17 cellular contexts compared by ENCODE assay signal in genomic region chr19:12647047-12647446, GRCh38. TPM values are rescaled to one million over a fixed set of nuclear protein-coding genes. Genes with fewer than 3 reads are reported as not detected.
A peak's percentile ranks its signal among the peaks of the same experiment; 100 is the strongest.
DNase-seq lines count a peak whose midpoint lies in the region; ATAC-seq and TF ChIP-seq lines count a peak whose summit lies in the region.
"Had no signal": no experiment of that assay in that cellular context is flagged by ENCODE, and none has a peak within 500 bp of the region (broad histone marks: within the 10 kb centered on the region; RNA-seq: fewer than 3 reads in every experiment).

No MANE protein-coding gene starts in this region.

- peaks cover 18% of the 10 kb centered on the region for H3K36me3 ChIP-seq in Karpas-422 (ENCODE audit: insufficient read depth, low read length)
- peaks cover 18% of the 10 kb centered on the region for H3K36me3 ChIP-seq in lower lobe of right lung
- H3K36me3 ChIP-seq: colonic mucosa, pancreas, sigmoid colon had no signal

- H3K9me2 ChIP-seq in Karpas-422 (replicated peaks; ENCODE audit: insufficient read depth, low read length), result no peaks in the 10 kb centered on the region

- peak overlapping the region; percentile 9 for H3K4me3 Mint-ChIP-seq in natural killer cell
- H3K4me3 Mint-ChIP-seq in natural killer cell treated with Interleukin-12 subunit alpha and Interleukin-12 subunit beta and Interleukin-15 and Interleukin-18, amount 100 ng/mL, for 72 hours, result no peak overlapping the region
- H3K4me3 Mint-ChIP-seq in activated CD8-positive, alpha-beta memory T cell treated with anti-CD3 and anti-CD28 coated beads, Interleukin-2, amount 10 ng/mL, durations not matched to agents 7 days and 5 days, result no peak overlapping the region
- H3K4me3 Mint-ChIP-seq: activated naive CD8-positive, alpha-beta T cell treated with anti-CD3 and anti-CD28 coated beads, Interleukin-2, amount 50 U/mL, for 24 hours; naive thymus-derived CD4-positive, alpha-beta T cell had no signal

- no peaks in the 10 kb centered on the region for H3K79me2 ChIP-seq in Karpas-422 (ENCODE audit: low read length)

- H3K27me3 Mint-ChIP-seq in natural killer cell (ENCODE audit: low read depth in 2 of 2), result no peaks in the 10 kb centered on the region
- no peaks in the 10 kb centered on the region for H3K27me3 Mint-ChIP-seq in natural killer cell treated with Interleukin-12 subunit alpha and Interleukin-12 subunit beta and Interleukin-15 and Interleukin-18, amount 100 ng/mL, for 72 hours
- H3K27me3 Mint-ChIP-seq in activated CD8-positive, alpha-beta memory T cell treated with anti-CD3 and anti-CD28 coated beads, Interleukin-2, amount 10 ng/mL, durations not matched to agents 7 days and 5 days, result no peaks in the 10 kb centered on the region
- H3K27me3 Mint-ChIP-seq: activated naive CD8-positive, alpha-beta T cell treated with anti-CD3 and anti-CD28 coated beads, Interleukin-2, amount 50 U/mL, for 24 hours; naive thymus-derived CD4-positive, alpha-beta T cell had no signal

- H4K20me1 ChIP-seq in Karpas-422 (ENCODE audit: insufficient read depth, low read depth, low read length), result no peaks in the 10 kb centered on the region

- TF ChIP-seq CTCF in natural killer cell (IDR thresholded peaks at IDR 0.05), result no peak
- no peak for TF ChIP-seq CTCF in lower lobe of right lung (IDR thresholded peaks at IDR 0.05)

- no peak overlapping the region for H2AFZ ChIP-seq in Karpas-422 (ENCODE audit: low read length)

- H3K27ac ChIP-seq in Karpas-422 (ENCODE audit: low read length) (no peak overlapping the region), lower lobe of right lung (no peak overlapping the region)
- H3K27ac ChIP-seq: brain microvascular endothelial cell, colonic mucosa, pancreas, tibial artery had no signal

- peak overlapping the region in 1 of 2 donors; percentile 72 for H3K27ac Mint-ChIP-seq in natural killer cell
- no peak overlapping the region for H3K27ac Mint-ChIP-seq in natural killer cell treated with Interleukin-12 subunit alpha and Interleukin-12 subunit beta and Interleukin-15 and Interleukin-18, amount 100 ng/mL, for 72 hours
- H3K27ac Mint-ChIP-seq in activated CD8-positive, alpha-beta memory T cell treated with anti-CD3 and anti-CD28 coated beads, Interleukin-2, amount 10 ng/mL, durations not matched to agents 7 days and 5 days, result no peak overlapping the region
- H3K27ac Mint-ChIP-seq: activated naive CD8-positive, alpha-beta T cell treated with anti-CD3 and anti-CD28 coated beads, Interleukin-2, amount 50 U/mL, for 24 hours had no signal

- H3K4me1 ChIP-seq in Karpas-422 (ENCODE audit: low read length), result no peaks in the 10 kb centered on the region
- peaks cover 12% of the 10 kb centered on the region for H3K4me1 ChIP-seq in lower lobe of right lung

- H3K4me1 Mint-ChIP-seq in natural killer cell, result peaks cover 0 to 7% of the 10 kb centered on the region in 2 donors
- peaks cover 0 to 5% of the 10 kb centered on the region in 2 donors for H3K4me1 Mint-ChIP-seq in natural killer cell treated with Interleukin-12 subunit alpha and Interleukin-12 subunit beta and Interleukin-15 and Interleukin-18, amount 100 ng/mL, for 72 hours (ENCODE audit: low read depth in 2 of 2)
- peaks cover 2% of the 10 kb centered on the region for H3K4me1 Mint-ChIP-seq in activated CD8-positive, alpha-beta memory T cell treated with anti-CD3 and anti-CD28 coated beads, Interleukin-2, amount 10 ng/mL, durations not matched to agents 7 days and 5 days
- H3K4me1 Mint-ChIP-seq: activated naive CD8-positive, alpha-beta T cell treated with anti-CD3 and anti-CD28 coated beads, Interleukin-2, amount 50 U/mL, for 24 hours had no signal

- ATAC-seq in natural killer cell (no peak), lower lobe of right lung (peak; percentile 23 to 24)
- no peak for ATAC-seq in natural killer cell treated with Interleukin-12 subunit alpha and Interleukin-12 subunit beta and Interleukin-15 and Interleukin-18, amount 100 ng/mL, for 72 hours
- no peak for ATAC-seq in activated CD8-positive, alpha-beta memory T cell treated with anti-CD3 and anti-CD28 coated beads, Interleukin-2, amount 10 ng/mL, durations not matched to agents 7 days and 5 days

- H3K4me2 ChIP-seq in Karpas-422 (ENCODE audit: low read depth, low read length, poor library complexity, severe bottlenecking), result no peak overlapping the region

- intact Hi-C loops in natural killer cell (cut with micrococcal nuclease), result no loop called here
- intact Hi-C loops in lower lobe of right lung (cut with DNase I), result no loop called here

- H3K9me3 ChIP-seq in Karpas-422 (ENCODE audit: low read length) (no peaks in the 10 kb centered on the region), lower lobe of right lung (no peaks in the 10 kb centered on the region)
- H3K9me3 ChIP-seq: colonic mucosa, pancreas, sigmoid colon, tibial artery had no signal

- no peaks in the 10 kb centered on the region for H3K9me3 Mint-ChIP-seq in natural killer cell
- H3K9me3 Mint-ChIP-seq in natural killer cell treated with Interleukin-12 subunit alpha and Interleukin-12 subunit beta and Interleukin-15 and Interleukin-18, amount 100 ng/mL, for 72 hours, result no peaks in the 10 kb centered on the region
- H3K9me3 Mint-ChIP-seq in activated CD8-positive, alpha-beta memory T cell treated with anti-CD3 and anti-CD28 coated beads, Interleukin-2, amount 10 ng/mL, durations not matched to agents 7 days and 5 days (ENCODE audit: low read depth), result no peaks in the 10 kb centered on the region
- H3K9me3 Mint-ChIP-seq: activated naive CD8-positive, alpha-beta T cell treated with anti-CD3 and anti-CD28 coated beads, Interleukin-2, amount 50 U/mL, for 24 hours; naive thymus-derived CD4-positive, alpha-beta T cell had no signal

- CTCF ChIA-PET in activated CD8-positive, alpha-beta memory T cell treated with anti-CD3 and anti-CD28 coated beads, Interleukin-2, amount 10 ng/mL, durations not matched to agents 7 days and 5 days (lab: Charles Lee), result no interaction called here

- H3K36me3 Mint-ChIP-seq in natural killer cell, result no peaks in the 10 kb centered on the region
- H3K36me3 Mint-ChIP-seq in natural killer cell treated with Interleukin-12 subunit alpha and Interleukin-12 subunit beta and Interleukin-15 and Interleukin-18, amount 100 ng/mL, for 72 hours, result no peaks in the 10 kb centered on the region
- peaks cover 28% of the 10 kb centered on the region for H3K36me3 Mint-ChIP-seq in activated CD8-positive, alpha-beta memory T cell treated with anti-CD3 and anti-CD28 coated beads, Interleukin-2, amount 10 ng/mL, durations not matched to agents 7 days and 5 days

- H3K27me3 ChIP-seq in Karpas-422 (ENCODE audit: low read length), result no peaks in the 10 kb centered on the region
- H3K27me3 ChIP-seq in lower lobe of right lung (ENCODE audit: low read depth), result no peaks in the 10 kb centered on the region
- H3K27me3 ChIP-seq: brain microvascular endothelial cell, colonic mucosa, pancreas, sigmoid colon, tibial artery had no signal

- no peak overlapping the region for H3K9ac ChIP-seq in Karpas-422 (ENCODE audit: low read length)

- no peak for DNase-seq in natural killer cell
- no peak for DNase-seq in natural killer cell treated with Interleukin-12 subunit alpha and Interleukin-12 subunit beta and Interleukin-15 and Interleukin-18, amount 100 ng/mL, for 72 hours (ENCODE audit: low spot score)
- peak; percentile 37 for DNase-seq in Karpas-422
- DNase-seq in lower lobe of right lung, result no peak
- DNase-seq in HuH-7 (ENCODE audit: low spot score), result no peak
- no peak for DNase-seq in stimulated activated CD8-positive, alpha-beta memory T cell treated with anti-CD3 and anti-CD28 coated beads, Interleukin-4, amount 100 ng/mL, for 48 hours
- no peak for DNase-seq in activated CD8-positive, alpha-beta memory T cell treated with anti-CD3 and anti-CD28 coated beads, Interleukin-2, amount 10 ng/mL, durations not matched to agents 7 days and 5 days
- DNase-seq: activated CD4-positive, alpha-beta T cell treated with anti-CD3 and anti-CD28 coated beads for 1 hour; KBM-7; NCI-H446 had no signal

- no peak overlapping the region for H3K4me3 ChIP-seq in Karpas-422 (ENCODE audit: low read length)
- H3K4me3 ChIP-seq in lower lobe of right lung, result peak overlapping the region; percentile 40

RNA-seq across cellular contexts. Expression of gene MAN2B1, which starts 19.5 kb away (rescaled TPM):
- 100 to 1,000 TPM; 107 to 118 (median 112) TPM for total RNA-seq in natural killer cell
- total RNA-seq in natural killer cell treated with Interleukin-12 subunit alpha and Interleukin-12 subunit beta and Interleukin-15 and Interleukin-18, amount 100 ng/mL, for 72 hours, result 100 to 1,000 TPM; 135 to 199 TPM
- 77.2 and 94.3 TPM in 2 replicates for total RNA-seq in Karpas-422 (2014; rRNA removed; shearing (Covaris generic); ENCODE audit: low replicate concordance)
- 251 TPM for total RNA-seq in lower lobe of right lung
- 100 to 1,000 TPM; 102 to 118 TPM for total RNA-seq in activated CD8-positive, alpha-beta memory T cell treated with anti-CD3 and anti-CD28 coated beads, Interleukin-2, amount 10 ng/mL, durations not matched to agents 7 days and 5 days

RNA-seq across cellular contexts. Expression of gene WDR83, which starts 19.6 kb away (rescaled TPM):
- total RNA-seq in natural killer cell (10 to 100 TPM; 17.0 to 25.8 (median 25.1) TPM), lower lobe of right lung (8.6 TPM)
- total RNA-seq in natural killer cell treated with Interleukin-12 subunit alpha and Interleukin-12 subunit beta and Interleukin-15 and Interleukin-18, amount 100 ng/mL, for 72 hours, result 10 to 100 TPM; 18.6 to 25.1 TPM
- total RNA-seq in Karpas-422 (2014; rRNA removed; shearing (Covaris generic); ENCODE audit: low replicate concordance), result 13.3 and 16.5 TPM in 2 replicates
- total RNA-seq in activated CD8-positive, alpha-beta memory T cell treated with anti-CD3 and anti-CD28 coated beads, Interleukin-2, amount 10 ng/mL, durations not matched to agents 7 days and 5 days, result 10 to 100 TPM; 21.4 to 22.0 TPM

RNA-seq across cellular contexts. Expression of gene DHPS, which starts 34.6 kb away (rescaled TPM):
- total RNA-seq in natural killer cell, result 100 to 1,000 TPM; 143 to 193 (median 145) TPM
- 100 to 1,000 TPM; 127 to 148 TPM for total RNA-seq in natural killer cell treated with Interleukin-12 subunit alpha and Interleukin-12 subunit beta and Interleukin-15 and Interleukin-18, amount 100 ng/mL, for 72 hours
- total RNA-seq in Karpas-422 (2014; rRNA removed; shearing (Covaris generic); ENCODE audit: low replicate concordance), result 62.2 and 90.8 TPM in 2 replicates
- 77.0 TPM for total RNA-seq in lower lobe of right lung
- total RNA-seq in activated CD8-positive, alpha-beta memory T cell treated with anti-CD3 and anti-CD28 coated beads, Interleukin-2, amount 10 ng/mL, durations not matched to agents 7 days and 5 days, result 100 to 1,000 TPM; 106 to 111 TPM

RNA-seq across cellular contexts. Expression of gene ZNF791, which starts 36.3 kb away (rescaled TPM):
- total RNA-seq in natural killer cell (10 to 100 TPM; 52.6 to 62.0 (median 56.5) TPM), lower lobe of right lung (27.2 TPM)
- total RNA-seq in natural killer cell treated with Interleukin-12 subunit alpha and Interleukin-12 subunit beta and Interleukin-15 and Interleukin-18, amount 100 ng/mL, for 72 hours, result 10 to 100 TPM; 28.7 to 29.1 TPM
- total RNA-seq in Karpas-422 (2014; rRNA removed; shearing (Covaris generic); ENCODE audit: low replicate concordance), result 14.4 and 21.4 TPM in 2 replicates
- 10 to 100 TPM; 30.0 to 41.5 TPM for total RNA-seq in activated CD8-positive, alpha-beta memory T cell treated with anti-CD3 and anti-CD28 coated beads, Interleukin-2, amount 10 ng/mL, durations not matched to agents 7 days and 5 days

RNA-seq across cellular contexts. Expression of gene ZNF490, which starts 36.4 kb away (rescaled TPM):
- total RNA-seq in natural killer cell (10 to 100 TPM; 12.0 to 21.4 (median 20.9) TPM), lower lobe of right lung (10.3 TPM)
- 10 to 100 TPM; 12.5 to 15.6 TPM for total RNA-seq in natural killer cell treated with Interleukin-12 subunit alpha and Interleukin-12 subunit beta and Interleukin-15 and Interleukin-18, amount 100 ng/mL, for 72 hours
- total RNA-seq in Karpas-422 (2014; rRNA removed; shearing (Covaris generic); ENCODE audit: low replicate concordance), result 13.2 and 14.2 TPM in 2 replicates
- total RNA-seq in activated CD8-positive, alpha-beta memory T cell treated with anti-CD3 and anti-CD28 coated beads, Interleukin-2, amount 10 ng/mL, durations not matched to agents 7 days and 5 days, result 10 to 100 TPM; 14.0 to 14.7 TPM

Comparison
In these comparisons a context has a peak if more than half of its experiments do, and no peak if none do; other contexts are left out.
1. ATAC-seq: peak in lower lobe of right lung (2 of 2); none in natural killer cell (0 of 3), natural killer cell treated with Interleukin-12 subunit alpha and Interleukin-12 subunit beta and Interleukin-15 and Interleukin-18, amount 100 ng/mL, for 72 hours (0 of 2) and activated CD8-positive, alpha-beta memory T cell treated with anti-CD3 and anti-CD28 coated beads, Interleukin-2, amount 10 ng/mL, durations not matched to agents 7 days and 5 days (single experiment).